Comparison of ENCODE assay signal across 19 cellular contexts in the genomic region with DNA sequence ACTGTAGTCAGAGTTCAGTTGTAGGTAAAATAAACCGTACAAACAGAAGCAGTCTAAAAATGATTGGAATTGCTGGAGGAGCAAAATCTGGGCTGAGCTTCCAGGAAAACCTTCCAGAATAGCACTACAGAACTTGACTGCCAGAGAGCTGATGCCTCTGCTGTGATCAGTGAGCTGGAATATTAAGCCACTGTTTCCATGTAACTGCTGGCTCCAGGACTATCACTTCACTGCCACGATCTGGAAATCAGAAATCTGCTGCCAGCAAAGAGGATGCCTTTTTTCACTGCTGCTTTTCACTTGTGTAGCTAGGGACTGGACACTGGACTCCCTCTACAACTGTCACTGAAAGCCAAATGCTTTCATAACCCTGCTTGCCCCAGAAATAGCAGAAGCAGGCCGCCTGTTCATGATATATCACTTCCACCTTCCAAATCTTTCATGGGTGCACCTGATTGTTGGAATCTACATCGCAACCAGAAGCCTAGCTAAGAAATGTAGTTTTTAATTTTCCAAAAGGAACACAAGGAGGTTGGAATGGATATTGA. TPM values are rescaled to one million over a fixed set of nuclear protein-coding genes. Genes with fewer than 3 reads are reported as not detected.
DNase-seq lines count a peak whose midpoint lies in the region; ATAC-seq lines count a peak whose summit lies in the region.
"Had no signal": no experiment of that assay in that cellular context is flagged by ENCODE, and none has a peak within 500 bp of the region (broad histone marks: within the 10 kb centered on the region; RNA-seq: fewer than 3 reads in every experiment).

No MANE protein-coding gene starts in this region.

- no peak overlapping the region for H3K23ac ChIP-seq in neuronal stem cell (ENCODE audit: low read depth, low read length, poor library complexity)

- H3K9me3 ChIP-seq in neuronal stem cell (replicated peaks in 1 of 2; ENCODE audit: control insufficient read depth in 2 of 2, insufficient read depth in 1 of 2, low read depth in 1 of 2, low read length in 2 of 2) = peaks cover 0 to 4% of the 10 kb centered on the region in 2 donors
- H3K9me3 ChIP-seq: A549, Caco-2, SJSA1 had no signal

- no peak overlapping the region for H3K4me2 ChIP-seq in neuronal stem cell (ENCODE audit: insufficient read depth, low read length, poor library complexity, severe bottlenecking)
- H3K4me2 ChIP-seq: A549 had no signal

- H3K27ac ChIP-seq in neuronal stem cell (replicated peaks; ENCODE audit: low read length) = no peak overlapping the region
- H3K27ac ChIP-seq: A549, HL-60, SJSA1 had no signal

- H3K4ac ChIP-seq in neuronal stem cell (ENCODE audit: low read length) = no peak overlapping the region

- H2BK12ac ChIP-seq in neuronal stem cell (ENCODE audit: low read length) = no peak overlapping the region

- no peak overlapping the region for H2BK120ac ChIP-seq in neuronal stem cell (ENCODE audit: low read depth, low read length)

- no peak overlapping the region for H4K91ac ChIP-seq in neuronal stem cell (ENCODE audit: low read depth, low read length, poor library complexity)

- WGBS in neuronal stem cell (ENCODE audit: extremely low coverage in 2 of 2, insufficient read length in 2 of 2, insufficient replicate concordance in 1 of 2), 2 donors = no CpG with 5 or more reads among the region's 4 CpGs

- no peak for ATAC-seq in GM21825 (IDR thresholded peaks at IDR 0.05; ENCODE audit: unreplicated experiment)

- DNase-seq in CD1c-positive myeloid dendritic cell (ENCODE audit: extremely low spot score) (peak; percentile 37), NCI-H446 treated with DMSO at 0.1 percent for 48 hours (lab: John Stamatoyannopoulos, UW) (peak; percentile 12), cerebellum (ENCODE audit: low spot score) (peak; percentile 52), neuronal stem cell (ENCODE audit: low spot score) (no peak), epidermal melanocyte (ENCODE audit: insufficient read length, low spot score) (no peak)
- DNase-seq in activated CD4-positive, alpha-beta T cell treated with anti-CD3 and anti-CD28 coated beads, Interleukin-2, amount 50 U/mL, for 1 hour = no peak
- DNase-seq: Caco-2, DMS79 treated with DMSO at 0.1 percent for 48 hours, GDM1, GOT3, KBM-7, NCI-H1930, NCI-H2171, OCI-M1, RPMI8226 had no signal

- peaks cover 1 to 6% of the 10 kb centered on the region in 2 donors for H3K4me1 ChIP-seq in neuronal stem cell (ENCODE audit: control insufficient read depth in 2 of 2, insufficient read depth in 1 of 2, low read depth in 1 of 2, low read length in 2 of 2)
- H3K4me1 ChIP-seq: Caco-2, SJSA1 had no signal

- H2BK5ac ChIP-seq in neuronal stem cell (ENCODE audit: low read length) = no peak overlapping the region

- H2BK15ac ChIP-seq in neuronal stem cell (ENCODE audit: low read length) = no peak overlapping the region

- no peak overlapping the region for H4K8ac ChIP-seq in neuronal stem cell (ENCODE audit: low read depth, low read length)

- H3K36me3 ChIP-seq in neuronal stem cell (replicated peaks in 1 of 2; ENCODE audit: control insufficient read depth in 2 of 2, insufficient read depth in 2 of 2, low read length in 2 of 2) = no peaks in the 10 kb centered on the region
- H3K36me3 ChIP-seq: SJSA1 had no signal

- no peak overlapping the region for H3K18ac ChIP-seq in neuronal stem cell (ENCODE audit: low read length)

- no peak overlapping the region for H3K9ac ChIP-seq in neuronal stem cell (ENCODE audit: low read depth, low read length, poor library complexity)

- H2AFZ ChIP-seq in neuronal stem cell (ENCODE audit: low read length) = peak overlapping the region; percentile 38

- no peaks in the 10 kb centered on the region for H3K27me3 ChIP-seq in neuronal stem cell (ENCODE audit: control insufficient read depth in 3 of 3, insufficient read depth in 3 of 3, low read depth in 1 of 3, low read length in 3 of 3)
- H3K27me3 ChIP-seq: SJSA1 had no signal

- H3K79me1 ChIP-seq in neuronal stem cell (ENCODE audit: low read depth, low read length) = no peaks in the 10 kb centered on the region

- no peak overlapping the region for H2AK5ac ChIP-seq in neuronal stem cell (ENCODE audit: low read depth, low read length)

- H3K4me3 ChIP-seq in neuronal stem cell (ENCODE audit: low read length in 2 of 2) = no peak overlapping the region
- H3K4me3 ChIP-seq: A549, SJSA1 had no signal

- H3K14ac ChIP-seq in neuronal stem cell (ENCODE audit: low read length) = no peak overlapping the region

RNA-seq across cellular contexts. Expression of a gene that starts 9.4 kb away (rescaled TPM):
- total RNA-seq in cerebellum = 90.6 TPM
- polyA plus RNA-seq in neuronal stem cell (2013, experiment 1 of 2) = 88.1 TPM
- 91.4 TPM for polyA plus RNA-seq in neuronal stem cell (2013, experiment 2 of 2)

Comparison
In these comparisons a context has a peak if more than half of its experiments do, and no peak if none do; other contexts are left out.
1. DNase-seq: peak in CD1c-positive myeloid dendritic cell (single experiment), NCI-H446 treated with DMSO at 0.1 percent for 48 hours (single experiment) and cerebellum (single experiment); none in neuronal stem cell (single experiment), activated CD4-positive, alpha-beta T cell treated with anti-CD3 and anti-CD28 coated beads, Interleukin-2, amount 50 U/mL, for 1 hour (single experiment) and epidermal melanocyte (single experiment).